11 cellular contexts compared by ENCODE assay signal in genomic region chr15:55916666-55917409, GRCh38.
DNase-seq lines count a peak whose midpoint lies in the region; ATAC-seq and TF ChIP-seq lines count a peak whose summit lies in the region.
"Had no signal": no experiment of that assay in that cellular context is flagged by ENCODE, and none has a peak within 500 bp of the region (broad histone marks: within the 10 kb centered on the region; RNA-seq: fewer than 3 reads in every experiment).

No MANE protein-coding gene starts in this region.

- POLR2A ChIA-PET in AG04450 (lab: Yijun Ruan, JAX) (interaction anchor here (0.7 to 2.8 kb wide), 4 partner anchors 9 to 428 kb away, joined by 3 to 24 read pairs (median 4); no protein-coding TSS in a partner anchor), IMR-90 (lab: Charles Lee; ENCODE audit: unreplicated experiment) (interaction anchor here (0.7 kb wide), 1 partner anchor 788 kb away, joined by 3 read pairs; no protein-coding TSS in a partner anchor)

- H3K27ac ChIP-seq in AG04450 (ENCODE audit: low read depth, low read length) = peak overlapping the region; percentile 53
- peak overlapping the region; percentile 67 for H3K27ac ChIP-seq in IMR-90 (ENCODE audit: insufficient read depth, low read length)
- H3K27ac ChIP-seq in left lung = no peak overlapping the region

- peak overlapping the region; percentile 78 for H3K14ac ChIP-seq in IMR-90 (replicated peaks; ENCODE audit: low read depth, low read length)

- H3K4me1 ChIP-seq in IMR-90 (ENCODE audit: control insufficient read depth, insufficient read depth, low read length) = no peaks in the 10 kb centered on the region
- peaks cover 5 to 14% of the 10 kb centered on the region in 2 donors for H3K4me1 ChIP-seq in left lung

- H3K27me3 Mint-ChIP-seq in chondrocyte (ENCODE audit: low read depth) = no peaks in the 10 kb centered on the region
- H3K27me3 Mint-ChIP-seq in activated T-cell treated with anti-CD3 and anti-CD28 coated beads, Interleukin-2, amount 50 U/mL, for 24 hours = no peaks in the 10 kb centered on the region

- no peaks in the 10 kb centered on the region for H4K20me1 ChIP-seq in IMR-90 (ENCODE audit: insufficient read depth, low read length)

- peak overlapping the region; percentile 77 for H2BK120ac ChIP-seq in IMR-90 (ENCODE audit: low read depth, low read length)

- peak overlapping the region; percentile 61 for H3K4me3 ChIP-seq in AG04450 (ENCODE audit: low read depth, low read length)
- H3K4me3 ChIP-seq in IMR-90 (ENCODE audit: insufficient read depth, low read depth, low read length) = peak overlapping the region; percentile 45; the same call in 1 of the 2 replicates
- H3K4me3 ChIP-seq in left lung = no peak overlapping the region

- peaks cover 53% of the 10 kb centered on the region for H3K4me1 Mint-ChIP-seq in chondrocyte (ENCODE audit: low read depth)
- H3K4me1 Mint-ChIP-seq in activated T-cell treated with anti-CD3 and anti-CD28 coated beads, Interleukin-2, amount 50 U/mL, for 24 hours (ENCODE audit: low read depth) = no peaks in the 10 kb centered on the region

- H2BK15ac ChIP-seq in IMR-90 (ENCODE audit: low read depth, low read length) = peak overlapping the region; percentile 83; the same call in 2 of the 3 replicates

- H3K56ac ChIP-seq in IMR-90 (ENCODE audit: extremely low read depth, insufficient read depth, low read length) = peak overlapping the region; percentile 65

- H4K5ac ChIP-seq in IMR-90 (ENCODE audit: low read depth, low read length) = peak overlapping the region; percentile 47; the same call in 1 of the 2 replicates

- peaks cover 2% of the 10 kb centered on the region for H3K36me3 Mint-ChIP-seq in chondrocyte (ENCODE audit: low read depth)
- H3K36me3 Mint-ChIP-seq in activated T-cell treated with anti-CD3 and anti-CD28 coated beads, Interleukin-2, amount 50 U/mL, for 24 hours (ENCODE audit: low read depth) = no peaks in the 10 kb centered on the region

- peak; percentile 70; the same call in 1 of the 2 replicates for TF ChIP-seq POLR2A in IMR-90 (IDR thresholded peaks at IDR 0.05; ENCODE audit: low read depth, low read length)

- DNase-seq in AG04450 (ENCODE audit: low read depth, low spot score) (peak; percentile 67), IMR-90 (peak; percentile 91), chondrocyte (ENCODE audit: low spot score) (no peak), left lung (no peak), NCI-H146 treated with DMSO at 0.1 percent for 48 hours (lab: John Stamatoyannopoulos, UW; ENCODE audit: unreplicated experiment) (no peak)
- no peak for DNase-seq in activated T-cell treated with anti-CD3 and anti-CD28 coated beads, Interleukin-2, amount 50 U/mL, for 24 hours
- DNase-seq in activated naive CD4-positive, alpha-beta T cell treated with Interleukin-2 at 50 U/mL for 16 hours = no peak
- DNase-seq: activated naive CD4-positive, alpha-beta T cell treated with anti-CD3 and anti-CD28 coated beads, Interleukin-2, amount 50 U/mL, for 16 hours; mesendoderm; NCI-H1092 had no signal

- H3K36me3 ChIP-seq in IMR-90 (ENCODE audit: control insufficient read depth, insufficient read depth, low read length) (no peaks in the 10 kb centered on the region), left lung (no peaks in the 10 kb centered on the region)

- BruUV-seq in IMR-90 (replicated peaks; lab: Mats Ljungman, UMichigan) = TSS peak; percentile 16

- no peaks in the 10 kb centered on the region for H3K27me3 ChIP-seq in AG04450 (ENCODE audit: control insufficient read depth, insufficient read depth, low read length)
- no peaks in the 10 kb centered on the region for H3K27me3 ChIP-seq in IMR-90 (ENCODE audit: control insufficient read depth, insufficient read depth, low read length)
- no peaks in the 10 kb centered on the region for H3K27me3 ChIP-seq in left lung

- peak overlapping the region; percentile 22 for H2BK20ac ChIP-seq in IMR-90 (ENCODE audit: low read depth, low read length)

- no peaks in the 10 kb centered on the region for H3K9me3 Mint-ChIP-seq in chondrocyte (ENCODE audit: low read depth)
- H3K9me3 Mint-ChIP-seq in activated T-cell treated with anti-CD3 and anti-CD28 coated beads, Interleukin-2, amount 50 U/mL, for 24 hours = no peaks in the 10 kb centered on the region

- peak overlapping the region; percentile 97 for H3K4me2 ChIP-seq in IMR-90 (ENCODE audit: low read depth, low read length)

- no peak overlapping the region for H2AFZ ChIP-seq in IMR-90 (replicated peaks; ENCODE audit: low read length, poor library complexity)

- no peak for TF ChIP-seq RAD21 in IMR-90 (IDR thresholded peaks at IDR 0.05; ENCODE audit: low read length)

- peaks cover 2% of the 10 kb centered on the region; the same call in 1 of the 2 replicates for H3K9me1 ChIP-seq in IMR-90 (ENCODE audit: insufficient read depth, low read length)

- CTCF ChIA-PET in AG04450 (lab: Charles Lee) (interaction anchor here (0.6 to 5.0 kb wide), 19 partner anchors 9 to 391 kb away, joined by 3 to 48 read pairs (median 7); partner anchors contain the start of gene NEDD4), IMR-90 (lab: Yijun Ruan, JAX) (interaction anchor here (0.6 to 2.5 kb wide), 7 partner anchors 8 to 123 kb away, joined by 3 to 9 read pairs (median 4); no protein-coding TSS in a partner anchor)

- H3K9me3 ChIP-seq in AG04450 (ENCODE audit: control insufficient read depth, insufficient read depth, low read length) (no peaks in the 10 kb centered on the region), IMR-90 (ENCODE audit: control insufficient read depth, insufficient read depth, low read length) (no peaks in the 10 kb centered on the region), left lung (no peaks in the 10 kb centered on the region)

- intact Hi-C loops in IMR-90 (cut with micrococcal nuclease) = loop anchor here (1.0 to 10.0 kb wide), 5 partner anchors 60 to 508 kb away; partner anchors contain the start of gene PRTG
- intact Hi-C loops in left lung (cut with DNase I) = no loop called here

- no peak for TF ChIP-seq CTCF in AG04450 (IDR thresholded peaks at IDR 0.05; ENCODE audit: low read depth, low read length)
- TF ChIP-seq CTCF in IMR-90 (conservative IDR thresholded peaks at IDR 0.05; ENCODE audit: low read depth, low read length) = no peak
- no peak for TF ChIP-seq CTCF in chondrocyte (IDR thresholded peaks at IDR 0.05)
- no peak for TF ChIP-seq CTCF in left lung (IDR thresholded peaks at IDR 0.05)

- in situ Hi-C loops in IMR-90 (cut with MboI; ENCODE audit: low sequenced_read_pairs) = loop anchor here (10.0 kb wide), 1 partner anchor 272 kb away; no protein-coding TSS in a partner anchor

- H2AK5ac ChIP-seq in IMR-90 (ENCODE audit: low read depth, low read length) = peak overlapping the region; percentile 78; the same call in 1 of the 2 replicates

- H3K79me1 ChIP-seq in IMR-90 (ENCODE audit: low read depth in 1 of 2, low read length in 2 of 2) = peaks cover 17 to 24% of the 10 kb centered on the region in 2 experiments

- H3K27ac Mint-ChIP-seq in chondrocyte (ENCODE audit: unreplicated experiment) = peak overlapping the region; percentile 77
- no peak overlapping the region for H3K27ac Mint-ChIP-seq in activated T-cell treated with anti-CD3 and anti-CD28 coated beads, Interleukin-2, amount 50 U/mL, for 24 hours

- peak overlapping the region; percentile 50 for H3K4ac ChIP-seq in IMR-90 (ENCODE audit: low read depth, low read length)

- H4K8ac ChIP-seq in IMR-90 (ENCODE audit: low read depth in 2 of 2, low read length in 2 of 2) = peak overlapping the region; percentile 48 to 67

- H3K4me3 Mint-ChIP-seq in chondrocyte (ENCODE audit: unreplicated experiment) = peak overlapping the region; percentile 68
- no peak overlapping the region for H3K4me3 Mint-ChIP-seq in activated T-cell treated with anti-CD3 and anti-CD28 coated beads, Interleukin-2, amount 50 U/mL, for 24 hours

- peak overlapping the region; percentile 65 for H3K9ac ChIP-seq in IMR-90 (ENCODE audit: low read depth, low read length)

- H2AK9ac ChIP-seq in IMR-90 (replicated peaks; ENCODE audit: low read depth, low read length, poor library complexity) = no peak overlapping the region

- H4K91ac ChIP-seq in IMR-90 (ENCODE audit: insufficient read depth, low read depth, low read length) = peak overlapping the region; percentile 76

- H3K23ac ChIP-seq in IMR-90 (ENCODE audit: low read depth, low read length) = peak overlapping the region; percentile 84

- WGBS in IMR-90 (ENCODE audit: extremely low coverage in 2 of 2, insufficient read length in 1 of 2), 2 experiments = 8% methylated on average over 4 of the region's 11 CpGs; no CpG with 5 or more reads in 1 of the 2 experiments

- ATAC-seq in IMR-90 (ENCODE audit: low read depth) = peak; percentile 24
- peak; percentile 61 for ATAC-seq in left lung
- no peak for ATAC-seq in GM21360 (IDR thresholded peaks at IDR 0.05; ENCODE audit: unreplicated experiment)

- peak overlapping the region; percentile 80 for H2BK5ac ChIP-seq in IMR-90 (ENCODE audit: low read depth, low read length, poor library complexity, severe bottlenecking)

- dilution Hi-C loops in IMR-90 (cut with HindIII; ENCODE audit: low sequenced_read_pairs, unreplicated experiment) = no loop called here

- H3K18ac ChIP-seq in IMR-90 (ENCODE audit: low read depth, low read length) = peak overlapping the region; percentile 76

TF ChIP-seq in IMR-90, 13 proteins besides CTCF, POLR2A, EP300 and RAD21:
- peak; percentile 58; the same call in 1 of the 2 replicates for TF ChIP-seq MAFK (IDR thresholded peaks at IDR 0.05; ENCODE audit: low read depth, low read length)
- no peak for TF ChIP-seq SMC3 (IDR thresholded peaks at IDR 0.05; ENCODE audit: low read depth, low read length)

Comparison
In these comparisons a context has a peak if more than half of its experiments do, and no peak if none do; other contexts are left out.
1. DNase-seq: peak in AG04450 (single experiment) and IMR-90 (single experiment); none in chondrocyte (single experiment), left lung (0 of 2), activated T-cell treated with anti-CD3 and anti-CD28 coated beads, Interleukin-2, amount 50 U/mL, for 24 hours (single experiment), activated naive CD4-positive, alpha-beta T cell treated with Interleukin-2 at 50 U/mL for 16 hours (single experiment) and NCI-H146 treated with DMSO at 0.1 percent for 48 hours (single experiment).
2. H3K27ac ChIP-seq: peak in AG04450 (single experiment) and IMR-90 (single experiment); none in left lung (0 of 2).
3. H3K4me3 ChIP-seq: peak in AG04450 (single experiment) and IMR-90 (single experiment); none in left lung (0 of 2).